8 cellular contexts compared by ENCODE assay signal in genomic region chr19:49849433-49850220, GRCh38. TPM values are rescaled to one million over a fixed set of nuclear protein-coding genes. Genes with fewer than 3 reads are reported as not detected.
DNase-seq lines count a peak whose midpoint lies in the region.

No MANE protein-coding gene starts in this region.

- H3K9me3 ChIP-seq in iPS-20b (ENCODE audit: insufficient read depth, low read depth, low read length): no peaks in the 10 kb centered on the region
- H3K9me3 ChIP-seq in subcutaneous abdominal adipose tissue (ENCODE audit: control insufficient read depth in 5 of 5, low read length in 5 of 5): peaks cover 0 to 7% (median 3%) of the 10 kb centered on the region in 5 donors

- peaks cover 20% of the 10 kb centered on the region for H3K36me3 Mint-ChIP-seq in activated CD4-positive, alpha-beta T cell treated with anti-CD3 and anti-CD28 coated beads, Interleukin-2, amount 10 ng/mL, durations not matched to agents 24 days and 14 days (ENCODE audit: low read depth)
- H3K36me3 Mint-ChIP-seq in activated T-helper 1 cell treated with anti-CD3 and anti-CD28 coated beads, Interleukin-12 subunit alpha, Interleukin-12 subunit beta, Interleukin-2, Interleukin-4 antibody, amounts not matched to agents 30 ng/mL and 10 ng/mL and 1 ng/mL, durations not matched to agents 14 hours and 24 hours and 36 hours (ENCODE audit: low read depth): peaks cover 7% of the 10 kb centered on the region

- H3K9ac ChIP-seq in iPS-20b (ENCODE audit: low read depth, low read length): peak overlapping the region; percentile 42; the same call in 1 of the 2 replicates
- peak overlapping the region in 3 of 5 donors; percentile 21 to 98 (median 91) for H3K9ac ChIP-seq in subcutaneous abdominal adipose tissue (ENCODE audit: low read length in 5 of 5)

- H3K27me3 ChIP-seq in iPS-20b (ENCODE audit: insufficient read depth, low read length) (no peaks in the 10 kb centered on the region), subcutaneous abdominal adipose tissue (ENCODE audit: control insufficient read depth in 5 of 5, insufficient read depth in 4 of 5, low read length in 5 of 5) (no peaks in the 10 kb centered on the region)

- peak overlapping the region; percentile 91 for H3K4me3 Mint-ChIP-seq in activated CD4-positive, alpha-beta T cell treated with anti-CD3 and anti-CD28 coated beads, Interleukin-2, amount 10 ng/mL, durations not matched to agents 24 days and 14 days
- H3K4me3 Mint-ChIP-seq in activated T-helper 1 cell treated with anti-CD3 and anti-CD28 coated beads, Interleukin-12 subunit alpha, Interleukin-12 subunit beta, Interleukin-2, Interleukin-4 antibody, amounts not matched to agents 30 ng/mL and 10 ng/mL and 1 ng/mL, durations not matched to agents 14 hours and 24 hours and 36 hours: peak overlapping the region; percentile 87

- intact Hi-C loops in activated CD4-positive, alpha-beta T cell treated with anti-CD3 and anti-CD28 coated beads, Interleukin-2, amount 10 ng/mL, durations not matched to agents 24 days and 14 days (cut with micrococcal nuclease): loop anchor here (1.0 to 5.0 kb wide), 5 partner anchors 18 to 207 kb away; partner anchors contain the start of genes AP2A1, FUZ, PNKP and SCAF1
- intact Hi-C loops in activated T-helper 1 cell treated with anti-CD3 and anti-CD28 coated beads, Interleukin-12 subunit alpha, Interleukin-12 subunit beta, Interleukin-2, Interleukin-4 antibody, amounts not matched to agents 30 ng/mL and 10 ng/mL and 1 ng/mL, durations not matched to agents 14 hours and 24 hours and 36 hours (cut with micrococcal nuclease): loop anchor here (1.0 to 2.0 kb wide), 6 partner anchors 20 to 83 kb away; partner anchors contain the start of genes AKT1S1, IL4I1 and TBC1D17

- H3K4me1 ChIP-seq in iPS-20b (ENCODE audit: insufficient read depth, low read length): peaks cover 7% of the 10 kb centered on the region; the same call in 1 of the 2 replicates
- H3K4me1 ChIP-seq in subcutaneous abdominal adipose tissue (ENCODE audit: control insufficient read depth in 5 of 5, insufficient read depth in 5 of 5, low read length in 5 of 5): peaks cover 6 to 36% (median 27%) of the 10 kb centered on the region in 5 donors

- peak overlapping the region; percentile 96 for H3K27ac Mint-ChIP-seq in activated CD4-positive, alpha-beta T cell treated with anti-CD3 and anti-CD28 coated beads, Interleukin-2, amount 10 ng/mL, durations not matched to agents 24 days and 14 days
- H3K27ac Mint-ChIP-seq in activated T-helper 1 cell treated with anti-CD3 and anti-CD28 coated beads, Interleukin-12 subunit alpha, Interleukin-12 subunit beta, Interleukin-2, Interleukin-4 antibody, amounts not matched to agents 30 ng/mL and 10 ng/mL and 1 ng/mL, durations not matched to agents 14 hours and 24 hours and 36 hours: peak overlapping the region; percentile 62

- H3K4me3 ChIP-seq in iPS-20b (ENCODE audit: low read length): peak overlapping the region; percentile 90
- peak overlapping the region; percentile 23 to 95 (median 84) for H3K4me3 ChIP-seq in subcutaneous abdominal adipose tissue (ENCODE audit: low read depth in 1 of 5, low read length in 5 of 5)

- peaks cover 4% of the 10 kb centered on the region for H3K9me3 Mint-ChIP-seq in activated CD4-positive, alpha-beta T cell treated with anti-CD3 and anti-CD28 coated beads, Interleukin-2, amount 10 ng/mL, durations not matched to agents 24 days and 14 days
- peaks cover 4% of the 10 kb centered on the region for H3K9me3 Mint-ChIP-seq in activated T-helper 1 cell treated with anti-CD3 and anti-CD28 coated beads, Interleukin-12 subunit alpha, Interleukin-12 subunit beta, Interleukin-2, Interleukin-4 antibody, amounts not matched to agents 30 ng/mL and 10 ng/mL and 1 ng/mL, durations not matched to agents 14 hours and 24 hours and 36 hours

- no peak for DNase-seq in activated CD4-positive, alpha-beta T cell treated with anti-CD3 and anti-CD28 coated beads, Interleukin-2, amount 10 ng/mL, durations not matched to agents 24 days and 14 days
- no peak for DNase-seq in activated CD4-positive, alpha-beta T cell treated with anti-CD3 and anti-CD28 coated beads, Interleukin-2, amount 50 U/mL, for 1 hour
- no peak for DNase-seq in activated T-helper 1 cell treated with anti-CD3 and anti-CD28 coated beads, Interleukin-12 subunit alpha, Interleukin-12 subunit beta, Interleukin-2, Interleukin-4 antibody, amounts not matched to agents 30 ng/mL and 10 ng/mL and 1 ng/mL, durations not matched to agents 14 hours and 24 hours and 36 hours (ENCODE audit: low spot score)
- no peak for DNase-seq in NK-92 treated with Interleukin-12 subunit alpha and Interleukin-12 subunit beta, amount 100 ng/mL, for 24 hours (lab: John Stamatoyannopoulos, UW)
- DNase-seq in glomerular visceral epithelial cell (ENCODE audit: extremely low spot score): no peak
- no peak for DNase-seq in NCI-H1105 (lab: John Stamatoyannopoulos, UW)

- peaks cover 38% of the 10 kb centered on the region for H3K4me1 Mint-ChIP-seq in activated CD4-positive, alpha-beta T cell treated with anti-CD3 and anti-CD28 coated beads, Interleukin-2, amount 10 ng/mL, durations not matched to agents 24 days and 14 days
- peaks cover 38% of the 10 kb centered on the region for H3K4me1 Mint-ChIP-seq in activated T-helper 1 cell treated with anti-CD3 and anti-CD28 coated beads, Interleukin-12 subunit alpha, Interleukin-12 subunit beta, Interleukin-2, Interleukin-4 antibody, amounts not matched to agents 30 ng/mL and 10 ng/mL and 1 ng/mL, durations not matched to agents 14 hours and 24 hours and 36 hours (ENCODE audit: low read depth)

- peaks cover 4% of the 10 kb centered on the region for H3K27me3 Mint-ChIP-seq in activated CD4-positive, alpha-beta T cell treated with anti-CD3 and anti-CD28 coated beads, Interleukin-2, amount 10 ng/mL, durations not matched to agents 24 days and 14 days
- peaks cover 5% of the 10 kb centered on the region for H3K27me3 Mint-ChIP-seq in activated T-helper 1 cell treated with anti-CD3 and anti-CD28 coated beads, Interleukin-12 subunit alpha, Interleukin-12 subunit beta, Interleukin-2, Interleukin-4 antibody, amounts not matched to agents 30 ng/mL and 10 ng/mL and 1 ng/mL, durations not matched to agents 14 hours and 24 hours and 36 hours (ENCODE audit: insufficient read depth)

- H3K36me3 ChIP-seq in iPS-20b (ENCODE audit: insufficient read depth, low read depth, low read length) (peaks cover 20% of the 10 kb centered on the region), subcutaneous abdominal adipose tissue (ENCODE audit: control insufficient read depth in 5 of 5, insufficient read depth in 5 of 5, low read length in 5 of 5) (peaks cover 0 to 7% (median 3%) of the 10 kb centered on the region in 5 donors)

- H3K27ac ChIP-seq in iPS-20b (ENCODE audit: low read length): no peak overlapping the region
- H3K27ac ChIP-seq in subcutaneous abdominal adipose tissue (ENCODE audit: low read depth, low read length): peak overlapping the region; percentile 98

RNA-seq across cellular contexts. Expression of gene PTOV1, which starts 1.3 kb away (rescaled TPM):
- 121 and 124 TPM in 2 replicates for total RNA-seq in activated CD4-positive, alpha-beta T cell treated with anti-CD3 and anti-CD28 coated beads, Interleukin-2, amount 10 ng/mL, durations not matched to agents 24 days and 14 days
- 107 and 113 TPM in 2 replicates for total RNA-seq in activated T-helper 1 cell treated with anti-CD3 and anti-CD28 coated beads, Interleukin-12 subunit alpha, Interleukin-12 subunit beta, Interleukin-2, Interleukin-4 antibody, amounts not matched to agents 30 ng/mL and 10 ng/mL and 1 ng/mL, durations not matched to agents 14 hours and 24 hours and 36 hours

RNA-seq across cellular contexts. Expression of gene PNKP, which starts 17.7 kb away (rescaled TPM):
- 123 and 124 TPM in 2 replicates for total RNA-seq in activated CD4-positive, alpha-beta T cell treated with anti-CD3 and anti-CD28 coated beads, Interleukin-2, amount 10 ng/mL, durations not matched to agents 24 days and 14 days
- total RNA-seq in activated T-helper 1 cell treated with anti-CD3 and anti-CD28 coated beads, Interleukin-12 subunit alpha, Interleukin-12 subunit beta, Interleukin-2, Interleukin-4 antibody, amounts not matched to agents 30 ng/mL and 10 ng/mL and 1 ng/mL, durations not matched to agents 14 hours and 24 hours and 36 hours: 138 and 141 TPM in 2 replicates

RNA-seq across cellular contexts. Expression of gene AKT1S1, which starts 27.5 kb away (rescaled TPM):
- total RNA-seq in activated CD4-positive, alpha-beta T cell treated with anti-CD3 and anti-CD28 coated beads, Interleukin-2, amount 10 ng/mL, durations not matched to agents 24 days and 14 days: 31.5 and 33.5 TPM in 2 replicates
- total RNA-seq in activated T-helper 1 cell treated with anti-CD3 and anti-CD28 coated beads, Interleukin-12 subunit alpha, Interleukin-12 subunit beta, Interleukin-2, Interleukin-4 antibody, amounts not matched to agents 30 ng/mL and 10 ng/mL and 1 ng/mL, durations not matched to agents 14 hours and 24 hours and 36 hours: 32.1 and 32.2 TPM in 2 replicates

RNA-seq across cellular contexts. Expression of gene TBC1D17, which starts 27.9 kb away (rescaled TPM):
- total RNA-seq in activated CD4-positive, alpha-beta T cell treated with anti-CD3 and anti-CD28 coated beads, Interleukin-2, amount 10 ng/mL, durations not matched to agents 24 days and 14 days: 36.5 and 36.8 TPM in 2 replicates
- total RNA-seq in activated T-helper 1 cell treated with anti-CD3 and anti-CD28 coated beads, Interleukin-12 subunit alpha, Interleukin-12 subunit beta, Interleukin-2, Interleukin-4 antibody, amounts not matched to agents 30 ng/mL and 10 ng/mL and 1 ng/mL, durations not matched to agents 14 hours and 24 hours and 36 hours: 38.7 and 41.8 TPM in 2 replicates

RNA-seq across cellular contexts. Expression of gene MED25, which starts 31.5 kb away (rescaled TPM):
- total RNA-seq in activated CD4-positive, alpha-beta T cell treated with anti-CD3 and anti-CD28 coated beads, Interleukin-2, amount 10 ng/mL, durations not matched to agents 24 days and 14 days: 49.1 and 51.5 TPM in 2 replicates
- total RNA-seq in activated T-helper 1 cell treated with anti-CD3 and anti-CD28 coated beads, Interleukin-12 subunit alpha, Interleukin-12 subunit beta, Interleukin-2, Interleukin-4 antibody, amounts not matched to agents 30 ng/mL and 10 ng/mL and 1 ng/mL, durations not matched to agents 14 hours and 24 hours and 36 hours: 54.2 and 54.5 TPM in 2 replicates
